Comparison of ENCODE assay signal across 12 cellular contexts in the genomic region with DNA sequence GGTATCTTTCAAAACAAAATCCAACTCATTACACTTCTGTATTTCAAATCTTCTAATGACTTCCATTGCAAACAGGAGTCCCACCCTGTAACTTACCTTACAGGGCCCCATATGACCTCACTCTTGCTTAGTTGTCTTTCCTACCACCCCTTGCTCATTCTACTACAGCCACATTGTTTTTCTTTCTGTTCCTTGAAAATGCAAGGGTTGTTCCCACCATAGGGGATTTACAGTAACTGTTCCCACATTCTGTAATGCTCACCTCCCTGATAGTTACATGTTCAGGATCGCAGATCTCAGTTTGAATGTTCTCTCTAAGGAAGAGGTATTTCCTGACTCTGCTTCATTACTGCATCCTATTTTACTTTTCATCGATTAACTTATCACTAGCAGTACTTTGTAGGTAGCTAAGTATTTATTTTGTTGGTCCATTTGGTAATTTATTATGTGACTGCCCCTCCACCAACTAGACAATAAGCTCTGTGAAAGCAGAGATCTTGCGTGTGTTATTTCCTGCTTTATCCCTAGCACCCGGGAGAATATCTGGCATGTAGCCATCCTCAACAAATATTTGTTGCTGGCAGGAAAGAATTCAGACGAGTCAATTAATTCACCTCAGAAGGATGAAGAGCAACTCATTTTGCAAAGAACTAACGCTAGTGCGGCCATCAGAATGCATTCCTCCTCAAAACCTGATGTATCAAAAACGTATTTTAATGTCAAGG. TPM values are rescaled to one million over a fixed set of nuclear protein-coding genes. Genes with fewer than 3 reads are reported as not detected.
A peak's percentile ranks its signal among the peaks of the same experiment; 100 is the strongest.
DNase-seq lines count a peak whose midpoint lies in the region; ATAC-seq and TF ChIP-seq lines count a peak whose summit lies in the region.
"Had no signal": no experiment of that assay in that cellular context is flagged by ENCODE, and none has a peak within 500 bp of the region (broad histone marks: within the 10 kb centered on the region; RNA-seq: fewer than 3 reads in every experiment).

No MANE protein-coding gene starts in this region.

- H3K4me1 ChIP-seq in right atrium auricular region (no peaks in the 10 kb centered on the region), adrenal gland (replicated peaks in 1 of 2) (no peaks in the 10 kb centered on the region), heart left ventricle (peaks cover 0 to 32% (median 0%) of the 10 kb centered on the region in 12 donors), transverse colon (no peaks in the 10 kb centered on the region)
- H3K4me1 ChIP-seq: spleen had no signal

- peak; percentile 48 for ATAC-seq in Right ventricle myocardium inferior
- ATAC-seq in heart left ventricle: peak; percentile 33 to 72 (median 58)
- ATAC-seq in GM21529 (IDR thresholded peaks at IDR 0.05; ENCODE audit: unreplicated experiment): no peak
- no peak for ATAC-seq in HG03196 (IDR thresholded peaks at IDR 0.05; ENCODE audit: unreplicated experiment)
- ATAC-seq: mucosa of descending colon had no signal

- H3K9me3 ChIP-seq in right atrium auricular region (no peaks in the 10 kb centered on the region), adrenal gland (replicated peaks in 1 of 3) (no peaks in the 10 kb centered on the region), heart left ventricle (no peaks in the 10 kb centered on the region), transverse colon (no peaks in the 10 kb centered on the region)
- H3K9me3 ChIP-seq: mucosa of descending colon, spleen had no signal

- WGBS in adrenal gland, 4 donors: 26 to 43% (median 38%) methylated on average over 8 of the region's 8 CpGs
- 27 to 36% (median 32%) methylated on average over 8 of the region's 8 CpGs for WGBS in heart left ventricle, 4 donors
- WGBS in transverse colon (ENCODE audit: low coverage in 1 of 2), 2 donors: 50 to 62% methylated on average over 2 to 8 of the region's 8 CpGs

- H3K36me3 ChIP-seq in right atrium auricular region (no peaks in the 10 kb centered on the region), adrenal gland (replicated peaks in 1 of 2) (no peaks in the 10 kb centered on the region), heart left ventricle (no peaks in the 10 kb centered on the region), transverse colon (no peaks in the 10 kb centered on the region)
- H3K36me3 ChIP-seq: spleen had no signal

- in situ Hi-C loops in transverse colon (cut with MboI; ENCODE audit: low pct_ligation_motif_present in 1 of 4, low pct_unique_long_range_greater_than_20kb in 1 of 4, low sequenced_read_pairs in 3 of 4): no loop called here

- TF ChIP-seq EP300 in transverse colon (IDR thresholded peaks at IDR 0.05; ENCODE audit: low read depth): no peak

- TF ChIP-seq CTCF in right atrium auricular region (IDR thresholded peaks at IDR 0.05) (no peak), adrenal gland (IDR thresholded peaks at IDR 0.05) (no peak), heart left ventricle (IDR thresholded peaks at IDR 0.05) (no peak), transverse colon (IDR thresholded peaks at IDR 0.05) (no peak)

- no peak overlapping the region for H3K4me3 ChIP-seq in right atrium auricular region
- H3K4me3 ChIP-seq in adrenal gland: no peak overlapping the region
- no peak overlapping the region for H3K4me3 ChIP-seq in heart left ventricle
- H3K4me3 ChIP-seq in transverse colon: no peak overlapping the region
- H3K4me3 ChIP-seq: mucosa of descending colon, spleen had no signal

- DNase-seq in Right ventricle myocardium inferior (ENCODE audit: missing footprints): no peak
- DNase-seq in right atrium auricular region (ENCODE audit: low spot score): no peak
- DNase-seq in adrenal gland: peak in 4 of 7 donors; percentile 20 to 52 (median 26)
- peak in 2 of 5 donors; percentile 21 to 24 for DNase-seq in heart left ventricle
- DNase-seq in transverse colon: no peak
- no peak for DNase-seq in SKM-1 treated with dmso at 0.1 percent for 144 hours (lab: John Stamatoyannopoulos, UW; ENCODE audit: unreplicated experiment)
- DNase-seq: foreskin fibroblast, NCI-H187, spleen had no signal

- H3K27me3 ChIP-seq in right atrium auricular region (no peaks in the 10 kb centered on the region), adrenal gland (no peaks in the 10 kb centered on the region), heart left ventricle (peaks cover 0 to 19% (median 0%) of the 10 kb centered on the region in 9 donors), transverse colon (no peaks in the 10 kb centered on the region)

- TF ChIP-seq POLR2A in adrenal gland (IDR thresholded peaks at IDR 0.05) (no peak), heart left ventricle (IDR thresholded peaks at IDR 0.05) (no peak), transverse colon (IDR thresholded peaks at IDR 0.05) (no peak)

- H3K27ac ChIP-seq in right atrium auricular region: peak overlapping the region in 1 of 2 donors; percentile 63
- peak overlapping the region in 1 of 5 donors; percentile 27 for H3K27ac ChIP-seq in adrenal gland
- peak overlapping the region in 10 of 12 donors; percentile 14 to 79 (median 64) for H3K27ac ChIP-seq in heart left ventricle
- H3K27ac ChIP-seq in transverse colon: no peak overlapping the region
- H3K27ac ChIP-seq: spleen had no signal

- intact Hi-C loops in Right ventricle myocardium inferior (cut with DNase I): no loop called here
- intact Hi-C loops in adrenal gland (cut with DNase I): no loop called here
- intact Hi-C loops in heart left ventricle (cut with DNase I): no loop called here
- intact Hi-C loops in transverse colon (cut with DNase I; ENCODE audit: low total_unique reads): no loop called here

RNA-seq across cellular contexts. Expression of gene MAOB, which starts 21.4 kb away (rescaled TPM):
- total RNA-seq in Right ventricle myocardium inferior: 126 TPM
- total RNA-seq in right atrium auricular region: 10 to 100 TPM; 21.0 to 64.3 TPM
- total RNA-seq in adrenal gland: 10 to 100 TPM; 27.9 to 90.0 (median 49.2) TPM
- 10 to 100 TPM; 16.5 to 49.4 (median 27.6) TPM for polyA plus RNA-seq in adrenal gland
- 100 to 1,000 TPM in 5 of 9 donors, 10 to 100 TPM in 4; 64.4 to 163 (median 127) TPM for total RNA-seq in heart left ventricle
- 10 to 100 TPM; 30.3 to 54.8 TPM for polyA plus RNA-seq in heart left ventricle
- total RNA-seq in transverse colon: 10 to 100 TPM in 2 of 4 donors, 1 to 10 TPM in 2; 2.4 to 44.9 (median 11.2) TPM

Comparison
In these comparisons a context has a peak if more than half of its experiments do, and no peak if none do; other contexts are left out.
1. ATAC-seq: peak in Right ventricle myocardium inferior (single experiment) and heart left ventricle (4 of 4); none in GM21529 (single experiment) and HG03196 (single experiment).
2. DNase-seq: peak in adrenal gland (4 of 7); none in Right ventricle myocardium inferior (single experiment), right atrium auricular region (single experiment), transverse colon (single experiment) and SKM-1 treated with dmso at 0.1 percent for 144 hours (single experiment).
3. H3K27ac ChIP-seq: peak in heart left ventricle (10 of 12); none in transverse colon (0 of 4).